In genomic region chr10:113360870-113361269, GRCh38 we compare ENCODE assay signal across 22 cellular contexts.
A peak's percentile ranks its signal among the peaks of the same experiment; 100 is the strongest.
DNase-seq lines count a peak whose midpoint lies in the region; ATAC-seq and TF ChIP-seq lines count a peak whose summit lies in the region.
"Had no signal": no experiment of that assay in that cellular context is flagged by ENCODE, and none has a peak within 500 bp of the region (broad histone marks: within the 10 kb centered on the region; RNA-seq: fewer than 3 reads in every experiment).

No MANE protein-coding gene starts in this region.

- H3K27me3 ChIP-seq in Panc1 (ENCODE audit: control insufficient read depth, insufficient read depth, low read length) (peaks cover 38% of the 10 kb centered on the region), ascending aorta (no peaks in the 10 kb centered on the region), heart left ventricle (peaks cover 0 to 8% (median 0%) of the 10 kb centered on the region in 9 donors)
- H3K27me3 ChIP-seq in CD4-positive, alpha-beta memory T cell (ENCODE audit: insufficient read depth, low read length), result no peaks in the 10 kb centered on the region

- H3K9me3 Mint-ChIP-seq in stimulated activated naive B cell treated with anti-CD40 and anti-IgM and Interleukin-4, amounts not matched to agents 10 μg/mL and 1 μg/mL and 100 μg/mL, for 72 hours, result peaks cover 4% of the 10 kb centered on the region in 2 donors
- H3K9me3 Mint-ChIP-seq in CD4-positive, alpha-beta memory T cell, result peaks cover 0 to 4% (median under 1%) of the 10 kb centered on the region in 8 donors

- in situ Hi-C loops in Panc1 (cut with HindIII; ENCODE audit: low pct_unique_long_range_greater_than_20kb, low sequenced_read_pairs), result no loop called here

- no peaks in the 10 kb centered on the region for H3K36me3 ChIP-seq in Panc1 (ENCODE audit: control insufficient read depth, insufficient read depth, low read length)
- no peaks in the 10 kb centered on the region for H3K36me3 ChIP-seq in ascending aorta
- no peaks in the 10 kb centered on the region for H3K36me3 ChIP-seq in CD4-positive, alpha-beta memory T cell (ENCODE audit: insufficient read depth, low read length)
- no peaks in the 10 kb centered on the region for H3K36me3 ChIP-seq in heart left ventricle

- POLR2A ChIA-PET in Panc1 (lab: Charles Lee), result interaction anchor here (0.5 kb wide), 1 partner anchor 399 kb away, joined by 3 read pairs; no protein-coding TSS in a partner anchor
- POLR2A ChIA-PET in CD4-positive, alpha-beta memory T cell (lab: Charles Lee; ENCODE audit: partially characterized antibody), result no interaction called here

- peaks cover 0 to 2% of the 10 kb centered on the region in 2 donors for H3K4me1 Mint-ChIP-seq in stimulated activated naive B cell treated with anti-CD40 and anti-IgM and Interleukin-4, amounts not matched to agents 10 μg/mL and 1 μg/mL and 100 μg/mL, for 72 hours
- H3K4me1 Mint-ChIP-seq in CD4-positive, alpha-beta memory T cell, result peaks cover 4 to 7% (median 5%) of the 10 kb centered on the region in 4 donors

- peaks cover 0 to 6% of the 10 kb centered on the region in 2 donors for H3K27me3 Mint-ChIP-seq in stimulated activated naive B cell treated with anti-CD40 and anti-IgM and Interleukin-4, amounts not matched to agents 10 μg/mL and 1 μg/mL and 100 μg/mL, for 72 hours
- peaks cover 0 to 4% of the 10 kb centered on the region in 2 donors for H3K27me3 Mint-ChIP-seq in CD4-positive, alpha-beta memory T cell

- CTCF ChIA-PET in Panc1 (lab: Charles Lee), result no interaction called here
- CTCF ChIA-PET in CD4-positive, alpha-beta memory T cell (lab: Charles Lee; ENCODE audit: partially characterized antibody), result no interaction called here

- TF ChIP-seq POLR2A in heart left ventricle (IDR thresholded peaks at IDR 0.05), result no peak

- TF ChIP-seq CTCF in Panc1 (IDR thresholded peaks at IDR 0.05), result peak; percentile 15
- no peak for TF ChIP-seq CTCF in ascending aorta (IDR thresholded peaks at IDR 0.05)
- TF ChIP-seq CTCF in heart left ventricle (IDR thresholded peaks at IDR 0.05), result no peak

- H3K36me3 Mint-ChIP-seq in stimulated activated naive B cell treated with anti-CD40 and anti-IgM and Interleukin-4, amounts not matched to agents 10 μg/mL and 1 μg/mL and 100 μg/mL, for 72 hours, result no peaks in the 10 kb centered on the region
- H3K36me3 Mint-ChIP-seq in CD4-positive, alpha-beta memory T cell, result no peaks in the 10 kb centered on the region
- H3K36me3 Mint-ChIP-seq: CD4-positive, CD25-positive, alpha-beta regulatory T cell had no signal

- no peak overlapping the region for H3K27ac ChIP-seq in Panc1 (ENCODE audit: low read length)
- H3K27ac ChIP-seq in ascending aorta, result peak overlapping the region; percentile 42 to 57
- H3K27ac ChIP-seq in CD4-positive, alpha-beta memory T cell (ENCODE audit: low read depth, low read length), result no peak overlapping the region
- H3K27ac ChIP-seq in heart left ventricle, result no peak overlapping the region
- H3K27ac ChIP-seq: GM23248, SK-N-MC had no signal

- H3K9me3 ChIP-seq in Panc1 (ENCODE audit: control insufficient read depth, insufficient read depth, low read depth, low read length), result no peaks in the 10 kb centered on the region
- no peaks in the 10 kb centered on the region for H3K9me3 ChIP-seq in ascending aorta
- no peaks in the 10 kb centered on the region for H3K9me3 ChIP-seq in CD4-positive, alpha-beta memory T cell (ENCODE audit: control insufficient read depth in 1 of 2, low read length in 2 of 2)
- H3K9me3 ChIP-seq in heart left ventricle, result peaks cover 0 to 8% (median under 1%) of the 10 kb centered on the region in 12 donors
- H3K9me3 ChIP-seq: Caco-2 had no signal

- peak; percentile 7 for DNase-seq in NOMO-1 treated with DMSO at 0.1 percent for 48 hours (lab: John Stamatoyannopoulos, UW; ENCODE audit: unreplicated experiment)
- DNase-seq in NOMO-1 treated with dmso at 0.1 percent for 144 hours (lab: John Stamatoyannopoulos, UW; ENCODE audit: unreplicated experiment), result no peak
- no peak for DNase-seq in Panc1 (ENCODE audit: low read depth, low spot score)
- no peak for DNase-seq in ascending aorta (ENCODE audit: low spot score in 2 of 2)
- DNase-seq in stimulated activated naive B cell treated with anti-CD40 and anti-IgM and Interleukin-4, amounts not matched to agents 10 μg/mL and 1 μg/mL and 100 μg/mL, for 72 hours, result no peak
- no peak for DNase-seq in CD4-positive, alpha-beta memory T cell
- DNase-seq in heart left ventricle, result no peak
- DNase-seq: Caco-2; CD4-positive, CD25-positive, alpha-beta regulatory T cell; DMS 273 treated with DMSO at 0.1 percent for 48 hours; GM23248; MM.1S; NCI-H1092; NCI-H1436; NCI-H1930; NCI-H2227 treated with DMSO at 0.1 percent for 48 hours; NCI-H510A; Right ventricle myocardium superior had no signal

- H3K4me1 ChIP-seq in Panc1 (ENCODE audit: control insufficient read depth, insufficient read depth, low read length) (no peaks in the 10 kb centered on the region), ascending aorta (peaks cover 0 to 8% of the 10 kb centered on the region in 2 donors), heart left ventricle (peaks cover 0 to 21% (median 0%) of the 10 kb centered on the region in 12 donors)
- no peaks in the 10 kb centered on the region for H3K4me1 ChIP-seq in CD4-positive, alpha-beta memory T cell (ENCODE audit: insufficient read depth, low read length)
- H3K4me1 ChIP-seq: Caco-2 had no signal

- intact Hi-C loops in Panc1 (cut with micrococcal nuclease; ENCODE audit: unreplicated experiment), result no loop called here
- intact Hi-C loops in ascending aorta (cut with DNase I), result no loop called here
- intact Hi-C loops in CD4-positive, alpha-beta memory T cell (cut with micrococcal nuclease), result no loop called here
- intact Hi-C loops in heart left ventricle (cut with DNase I), result no loop called here

- 56 to 73% (median 64%) methylated on average over 4 of the region's 4 CpGs for WGBS in heart left ventricle, 4 donors

- H3K4me3 ChIP-seq in Panc1 (ENCODE audit: low read depth in 2 of 2, low read length in 2 of 2), result no peak overlapping the region
- no peak overlapping the region for H3K4me3 ChIP-seq in ascending aorta
- no peak overlapping the region for H3K4me3 ChIP-seq in CD4-positive, alpha-beta memory T cell (ENCODE audit: low read length in 2 of 2)
- H3K4me3 ChIP-seq in heart left ventricle, result no peak overlapping the region
- H3K4me3 ChIP-seq: GM23248, K562, SK-N-MC had no signal

- H3K4me3 Mint-ChIP-seq in stimulated activated naive B cell treated with anti-CD40 and anti-IgM and Interleukin-4, amounts not matched to agents 10 μg/mL and 1 μg/mL and 100 μg/mL, for 72 hours, result no peak overlapping the region
- no peak overlapping the region for H3K4me3 Mint-ChIP-seq in CD4-positive, alpha-beta memory T cell
- H3K4me3 Mint-ChIP-seq: CD4-positive, CD25-positive, alpha-beta regulatory T cell had no signal

- no peak overlapping the region for H3K27ac Mint-ChIP-seq in stimulated activated naive B cell treated with anti-CD40 and anti-IgM and Interleukin-4, amounts not matched to agents 10 μg/mL and 1 μg/mL and 100 μg/mL, for 72 hours
- no peak overlapping the region for H3K27ac Mint-ChIP-seq in CD4-positive, alpha-beta memory T cell
- H3K27ac Mint-ChIP-seq: CD4-positive, CD25-positive, alpha-beta regulatory T cell had no signal

- no TSS peak for BruUV-seq in Panc1 (replicated peaks; lab: Mats Ljungman, UMichigan)

- ATAC-seq in Panc1, result no peak
- ATAC-seq in stimulated activated naive B cell treated with anti-CD40 and anti-IgM and Interleukin-4, amounts not matched to agents 10 μg/mL and 1 μg/mL and 100 μg/mL, for 72 hours (replicated peaks), result peak; percentile 58 to 61
- no peak for ATAC-seq in heart left ventricle
- ATAC-seq in HG03025 (IDR thresholded peaks at IDR 0.05; ENCODE audit: low FRiP score, unreplicated experiment), result no peak
- ATAC-seq: HepG2, K562 had no signal

Comparison
In these comparisons a context has a peak if more than half of its experiments do, and no peak if none do; other contexts are left out.
1. ATAC-seq: peak in stimulated activated naive B cell treated with anti-CD40 and anti-IgM and Interleukin-4, amounts not matched to agents 10 μg/mL and 1 μg/mL and 100 μg/mL, for 72 hours (2 of 2); none in Panc1 (single experiment), heart left ventricle (0 of 4) and HG03025 (single experiment).
2. H3K27ac ChIP-seq: peak in ascending aorta (2 of 2); none in Panc1 (single experiment), CD4-positive, alpha-beta memory T cell (single experiment) and heart left ventricle (0 of 12).